In the genomic region with DNA sequence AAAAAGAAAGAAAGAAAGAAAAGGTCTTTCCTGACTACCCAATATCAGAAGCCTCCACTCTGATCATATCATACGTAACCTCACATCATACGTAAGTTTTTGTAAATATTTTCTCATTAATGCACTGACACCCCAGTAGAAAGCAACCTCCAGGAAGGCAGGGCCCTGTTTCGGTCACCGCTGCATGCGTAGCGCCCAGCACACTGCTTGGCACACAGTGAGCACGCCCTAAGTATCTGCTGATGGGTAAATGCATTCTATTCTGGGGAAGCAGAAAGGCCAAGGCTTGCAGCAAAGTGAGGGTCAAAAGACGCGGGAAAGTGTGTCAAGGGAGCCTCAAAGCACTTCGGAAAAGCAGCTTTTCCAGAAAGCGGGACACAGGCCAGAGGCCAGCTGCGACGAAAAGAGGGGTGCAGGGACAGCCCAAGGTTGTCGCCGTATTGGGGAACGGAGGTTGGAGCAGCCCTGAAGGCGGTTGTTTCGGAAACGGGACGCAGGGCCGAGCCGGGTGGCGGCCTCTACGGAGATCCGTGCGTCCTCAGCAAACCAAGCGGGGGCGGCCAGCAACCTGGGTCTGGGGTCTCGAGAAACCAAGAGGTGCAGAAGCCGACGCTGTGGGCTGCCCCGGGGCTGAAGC, we compare ENCODE assay signal across 8 cellular contexts. TPM values are rescaled to one million over a fixed set of nuclear protein-coding genes. Genes with fewer than 3 reads are reported as not detected.
DNase-seq lines count a peak whose midpoint lies in the region; ATAC-seq and TF ChIP-seq lines count a peak whose summit lies in the region.

No MANE protein-coding gene starts in this region.

- H3K4me1 ChIP-seq in lower lobe of right lung = peaks cover 35% of the 10 kb centered on the region
- H3K4me1 ChIP-seq in urinary bladder (ENCODE audit: insufficient read depth) = peaks cover 2% of the 10 kb centered on the region

- peak overlapping the region; percentile 99 for H3K4me3 ChIP-seq in astrocyte of the spinal cord (ENCODE audit: low read depth, low read length)
- peak overlapping the region; percentile 99 for H3K4me3 ChIP-seq in lower lobe of right lung
- peak overlapping the region; percentile 100 for H3K4me3 ChIP-seq in urinary bladder (ENCODE audit: low read depth, low read length)

- peak; percentile 13 for DNase-seq in ELR (ENCODE audit: low read depth)
- DNase-seq in astrocyte of the spinal cord (ENCODE audit: low read depth, low spot score) = no peak
- DNase-seq in lower lobe of right lung = no peak
- no peak for DNase-seq in NK-92 treated with Interleukin-12 subunit alpha and Interleukin-12 subunit beta, amount 100 ng/mL, for 24 hours (lab: John Stamatoyannopoulos, UW)
- DNase-seq in NCI-H187 (lab: John Stamatoyannopoulos, UW) = no peak
- DNase-seq in NCI-H2107 (lab: John Stamatoyannopoulos, UW) = no peak

- H3K9me3 ChIP-seq in lower lobe of right lung = no peaks in the 10 kb centered on the region

- H3K27me3 ChIP-seq in lower lobe of right lung (ENCODE audit: low read depth) = no peaks in the 10 kb centered on the region

- peaks cover 35% of the 10 kb centered on the region for H3K36me3 ChIP-seq in lower lobe of right lung
- no peaks in the 10 kb centered on the region for H3K36me3 ChIP-seq in urinary bladder (ENCODE audit: insufficient read depth)

- intact Hi-C loops in lower lobe of right lung (cut with DNase I) = no loop called here

- TF ChIP-seq CTCF in astrocyte of the spinal cord (IDR thresholded peaks at IDR 0.05; ENCODE audit: low read depth, low read length) = no peak
- no peak for TF ChIP-seq CTCF in lower lobe of right lung (IDR thresholded peaks at IDR 0.05)

- in situ Hi-C loops in astrocyte of the spinal cord (cut with HindIII; ENCODE audit: low sequenced_read_pairs) = no loop called here

- ATAC-seq in HG03378 (IDR thresholded peaks at IDR 0.05; ENCODE audit: unreplicated experiment) (peak; percentile 22), lower lobe of right lung (peak; percentile 8 to 14)

- 5% methylated on average over 32 of the region's 32 CpGs for WGBS in urinary bladder

- peak overlapping the region; percentile 95 for H3K27ac ChIP-seq in lower lobe of right lung
- H3K27ac ChIP-seq in urinary bladder (ENCODE audit: low read depth) = no peak overlapping the region

RNA-seq across cellular contexts. Expression of a gene that starts 0.5 kb away (rescaled TPM):
- total RNA-seq in lower lobe of right lung (41.4 TPM), urinary bladder (13.5 TPM)
- polyA plus RNA-seq in urinary bladder = 34.7 TPM

RNA-seq across cellular contexts. Expression of a gene that starts 0.8 kb away (rescaled TPM):
- total RNA-seq in lower lobe of right lung (69.7 TPM), urinary bladder (31.7 TPM)
- polyA plus RNA-seq in urinary bladder = 34.6 TPM

RNA-seq across cellular contexts. Expression of a gene that starts 46.7 kb away (rescaled TPM):
- total RNA-seq in lower lobe of right lung (0.65 TPM), urinary bladder (1.5 TPM)
- 0.72 TPM for polyA plus RNA-seq in urinary bladder
